Comparison of ENCODE assay signal across 1 cellular context in genomic region chr12:8081228-8081920, GRCh38.
TF ChIP-seq lines count a peak whose summit lies in the region.

No MANE protein-coding gene starts in this region.

TF ChIP-seq in HepG2, 621 proteins besides CTCF, POLR2A, EP300 and RAD21:
- TF ChIP-seq ARID2 (CRISPR knock-in tag; IDR thresholded peaks at IDR 0.05; ENCODE audit: borderline replicate concordance) (0 out of 2 replicates have a peak, but pooled peaks have one; percentile 9), ZKSCAN5 (CRISPR knock-in tag; IDR thresholded peaks at IDR 0.05) (no peak), CREB3 (CRISPR knock-in tag; IDR thresholded peaks at IDR 0.05) (0 out of 2 replicates have a peak, but pooled peaks have one; percentile 7), ZNF709 (CRISPR knock-in tag; IDR thresholded peaks at IDR 0.05) (0 out of 2 replicates have a peak, but pooled peaks have one; percentile 34), ZNF598 (CRISPR knock-in tag; IDR thresholded peaks at IDR 0.05; ENCODE audit: borderline replicate concordance) (no peak), MTF2 (CRISPR knock-in tag; IDR thresholded peaks at IDR 0.05; ENCODE audit: borderline replicate concordance) (0 out of 2 replicates have a peak, but pooled peaks have one; percentile 15), RELA (CRISPR knock-in tag; IDR thresholded peaks at IDR 0.05) (no peak)
